In genomic region chr13:36820222-36820621, GRCh38 we compare ENCODE assay signal across 8 cellular contexts. TPM values are rescaled to one million over a fixed set of nuclear protein-coding genes. Genes with fewer than 3 reads are reported as not detected.
A peak's percentile ranks its signal among the peaks of the same experiment; 100 is the strongest.
DNase-seq lines count a peak whose midpoint lies in the region; ATAC-seq and TF ChIP-seq lines count a peak whose summit lies in the region.

No MANE protein-coding gene starts in this region.

- POLR2A ChIA-PET in A673 (lab: Charles Lee; ENCODE audit: low non-redundant PET) (no interaction called here), WTC11 (lab: Charles Lee) (interaction anchor here (0.6 kb wide), 1 partner anchor 37 kb away, joined by 4 read pairs; no protein-coding TSS in a partner anchor)

- no peak overlapping the region for H3K27ac Mint-ChIP-seq in WTC11

- H3K4me3 ChIP-seq in A673 (ENCODE audit: low read depth, low read length, poor library complexity, severe bottlenecking), result peak overlapping the region; percentile 79
- H3K4me3 ChIP-seq in right lobe of liver, result peak overlapping the region; percentile 70 to 96 (median 73)

- TF ChIP-seq POLR2A in right lobe of liver (IDR thresholded peaks at IDR 0.05), result no peak

- ATAC-seq in GM18870 (IDR thresholded peaks at IDR 0.05; ENCODE audit: unreplicated experiment), result peak; percentile 73
- ATAC-seq in HG03108 (IDR thresholded peaks at IDR 0.05; ENCODE audit: unreplicated experiment), result peak; percentile 59
- no peak for ATAC-seq in WTC11
- ATAC-seq in right lobe of liver, result no peak

- DNase-seq in A673 (ENCODE audit: low spot score), result no peak
- no peak for DNase-seq in WTC11 (ENCODE audit: low spot score)
- DNase-seq in right lobe of liver, result no peak
- DNase-seq in ecto neural progenitor cell (ENCODE audit: low spot score), result no peak
- no peak for DNase-seq in mucosa of gallbladder (ENCODE audit: low spot score)
- DNase-seq in activated CD4-positive, alpha-beta T cell treated with anti-CD3 and anti-CD28 coated beads for 4 hours, result no peak

- H3K9me3 ChIP-seq in A673 (ENCODE audit: low read depth, low read length, poor library complexity, severe bottlenecking), result no peaks in the 10 kb centered on the region
- no peaks in the 10 kb centered on the region for H3K9me3 ChIP-seq in right lobe of liver

- TF ChIP-seq CTCF in A673 (conservative IDR thresholded peaks at IDR 0.05; ENCODE audit: low read depth, low read length) (no peak), WTC11 (IDR thresholded peaks at IDR 0.05) (no peak), right lobe of liver (IDR thresholded peaks at IDR 0.05) (no peak)

- peaks cover 17% of the 10 kb centered on the region for H3K36me3 ChIP-seq in A673 (ENCODE audit: insufficient read depth, low read length, poor library complexity, severe bottlenecking)
- H3K36me3 ChIP-seq in right lobe of liver, result no peaks in the 10 kb centered on the region

- CTCF ChIA-PET in A673 (lab: Charles Lee) (no interaction called here), WTC11 (lab: Charles Lee) (interaction anchor here (1.5 kb wide), 1 partner anchor 84 kb away, joined by 6 read pairs; no protein-coding TSS in a partner anchor)

- peaks cover 33% of the 10 kb centered on the region for H3K4me1 ChIP-seq in A673 (ENCODE audit: insufficient read depth, low read length, poor library complexity, severe bottlenecking)
- H3K4me1 ChIP-seq in right lobe of liver, result peaks cover 0 to 11% (median 0%) of the 10 kb centered on the region in 4 donors

- H3K36me3 Mint-ChIP-seq in WTC11, result no peaks in the 10 kb centered on the region

- H3K4me3 Mint-ChIP-seq in WTC11, result peak overlapping the region; percentile 78

- H3K27me3 Mint-ChIP-seq in WTC11 (ENCODE audit: low read depth), result peaks cover 10% of the 10 kb centered on the region

- H3K27ac ChIP-seq in A673 (ENCODE audit: low read depth, low read length, poor library complexity, severe bottlenecking), result peak overlapping the region; percentile 89
- H3K27ac ChIP-seq in right lobe of liver, result no peak overlapping the region

- H3K9me3 Mint-ChIP-seq in WTC11, result no peaks in the 10 kb centered on the region

- H3K4me1 Mint-ChIP-seq in WTC11, result peaks cover 34% of the 10 kb centered on the region

- intact Hi-C loops in A673 (cut with micrococcal nuclease; ENCODE audit: unreplicated experiment), result loop anchor here (10.0 kb wide), 1 partner anchor 145 kb away; the partner anchor contains the start of gene SERTM1
- intact Hi-C loops in right lobe of liver (cut with DNase I), result no loop called here

- no TSS peak for BruUV-seq in A673 (replicated peaks; lab: Mats Ljungman, UMichigan)

- 45% methylated on average over 4 of the region's 4 CpGs for WGBS in right lobe of liver (ENCODE audit: insufficient coverage, low coverage, low lambda C conversion rate, missing lambda C conversion rate)

- no peaks in the 10 kb centered on the region for H3K27me3 ChIP-seq in A673 (replicated peaks; ENCODE audit: insufficient read depth, low read depth, low read length, poor library complexity)
- H3K27me3 ChIP-seq in right lobe of liver, result no peaks in the 10 kb centered on the region

TF ChIP-seq in WTC11, 78 proteins besides CTCF, POLR2A, EP300 and RAD21:
- TF ChIP-seq ZNF425 (CRISPR knock-in tag; conservative IDR thresholded peaks at IDR 0.05) (no peak), IRF2 (CRISPR knock-in tag; IDR thresholded peaks at IDR 0.05; ENCODE audit: borderline replicate concordance, low read depth) (no peak), ELF4 (CRISPR knock-in tag; IDR thresholded peaks at IDR 0.05; ENCODE audit: low read depth) (no peak), SOX15 (CRISPR knock-in tag; IDR thresholded peaks at IDR 0.05) (no peak), E2F5 (CRISPR knock-in tag; IDR thresholded peaks at IDR 0.05) (no peak), ZBTB21 (CRISPR knock-in tag; IDR thresholded peaks at IDR 0.05; ENCODE audit: borderline replicate concordance) (no peak), PRRX2 (CRISPR knock-in tag; IDR thresholded peaks at IDR 0.05) (no peak), USF1 (CRISPR knock-in tag; IDR thresholded peaks at IDR 0.05) (no peak), NR2C2 (CRISPR knock-in tag; IDR thresholded peaks at IDR 0.05) (no peak), GABPB1 (CRISPR knock-in tag; IDR thresholded peaks at IDR 0.05) (no peak), ZNF138 (CRISPR knock-in tag; conservative IDR thresholded peaks at IDR 0.05) (no peak), ZNF317 (CRISPR knock-in tag; IDR thresholded peaks at IDR 0.05; ENCODE audit: borderline replicate concordance, low read depth) (no peak), ZMAT4 (CRISPR knock-in tag; IDR thresholded peaks at IDR 0.05) (no peak), CREB1 (CRISPR knock-in tag; IDR thresholded peaks at IDR 0.05) (no peak)

RNA-seq across cellular contexts. Expression of gene RFXAP, which starts 1.2 kb away (rescaled TPM):
- 25.9 and 29.2 TPM in 2 replicates for total RNA-seq in A673 (2021)
- 6.6 to 9.2 TPM (median 7.7 TPM) in 3 replicates for total RNA-seq in WTC11 (2021)
- total RNA-seq in right lobe of liver, result 1 to 10 TPM in 3 of 6 experiments, under 1 TPM in 3; 0.50 to 1.6 (median 1.0) TPM
- 4.4 TPM for total RNA-seq in mucosa of gallbladder

Comparison
In these comparisons a context has a peak if more than half of its experiments do, and no peak if none do; other contexts are left out.
1. ATAC-seq: peak in GM18870 (single experiment) and HG03108 (single experiment); none in WTC11 (single experiment) and right lobe of liver (0 of 4).